In genomic region chr12:93759512-93760081, GRCh38 we compare ENCODE assay signal across 1 cellular context.
TF ChIP-seq lines count a peak whose summit lies in the region.

No MANE protein-coding gene starts in this region.

TF ChIP-seq in K562, 482 proteins besides CTCF, POLR2A, EP300 and RAD21 (continued from another document and continues in another):
- TF ChIP-seq, protein P1, sequence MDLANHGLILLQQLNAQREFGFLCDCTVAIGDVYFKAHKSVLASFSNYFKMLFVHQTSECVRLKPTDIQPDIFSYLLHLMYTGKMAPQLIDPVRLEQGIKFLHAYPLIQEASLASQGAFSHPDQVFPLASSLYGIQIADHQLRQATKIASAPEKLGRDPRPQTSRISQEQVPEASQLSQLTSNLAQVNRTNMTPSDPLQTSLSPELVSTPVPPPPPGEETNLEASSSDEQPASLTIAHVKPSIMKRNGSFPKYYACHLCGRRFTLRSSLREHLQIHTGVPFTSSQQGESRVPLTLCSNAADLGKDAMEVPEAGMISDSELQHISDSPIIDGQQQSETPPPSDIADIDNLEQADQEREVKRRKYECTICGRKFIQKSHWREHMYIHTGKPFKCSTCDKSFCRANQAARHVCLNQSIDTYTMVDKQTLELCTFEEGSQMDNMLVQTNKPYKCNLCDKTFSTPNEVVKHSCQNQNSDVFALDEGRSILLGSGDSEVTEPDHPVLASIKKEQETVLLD (IDR thresholded peaks at IDR 0.05), result 0 out of 2 replicates have a peak, but pooled peaks have one; percentile 19
- TF ChIP-seq ZNF79 (CRISPR knock-in tag; IDR thresholded peaks at IDR 0.05; ENCODE audit: low read depth), result no peak
- TF ChIP-seq, protein P2, sequence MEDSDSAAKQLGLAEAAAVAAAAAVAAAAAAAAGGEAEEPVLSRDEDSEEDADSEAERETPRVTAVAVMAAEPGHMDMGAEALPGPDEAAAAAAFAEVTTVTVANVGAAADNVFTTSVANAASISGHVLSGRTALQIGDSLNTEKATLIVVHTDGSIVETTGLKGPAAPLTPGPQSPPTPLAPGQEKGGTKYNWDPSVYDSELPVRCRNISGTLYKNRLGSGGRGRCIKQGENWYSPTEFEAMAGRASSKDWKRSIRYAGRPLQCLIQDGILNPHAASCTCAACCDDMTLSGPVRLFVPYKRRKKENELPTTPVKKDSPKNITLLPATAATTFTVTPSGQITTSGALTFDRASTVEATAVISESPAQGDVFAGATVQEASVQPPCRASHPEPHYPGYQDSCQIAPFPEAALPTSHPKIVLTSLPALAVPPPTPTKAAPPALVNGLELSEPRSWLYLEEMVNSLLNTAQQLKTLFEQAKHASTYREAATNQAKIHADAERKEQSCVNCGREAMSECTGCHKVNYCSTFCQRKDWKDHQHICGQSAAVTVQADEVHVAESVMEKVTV (CRISPR knock-in tag; IDR thresholded peaks at IDR 0.05), result no peak
- TF ChIP-seq, protein P3, sequence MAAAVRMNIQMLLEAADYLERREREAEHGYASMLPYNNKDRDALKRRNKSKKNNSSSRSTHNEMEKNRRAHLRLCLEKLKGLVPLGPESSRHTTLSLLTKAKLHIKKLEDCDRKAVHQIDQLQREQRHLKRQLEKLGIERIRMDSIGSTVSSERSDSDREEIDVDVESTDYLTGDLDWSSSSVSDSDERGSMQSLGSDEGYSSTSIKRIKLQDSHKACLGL (CRISPR knock-in tag; IDR thresholded peaks at IDR 0.05; ENCODE audit: borderline replicate concordance, poor library complexity, severe bottlenecking), result no peak
- TF ChIP-seq DACH1 (IDR thresholded peaks at IDR 0.05; ENCODE audit: partially characterized antibody), result no peak
- no peak for TF ChIP-seq TCFL5 (CRISPR knock-in tag; conservative IDR thresholded peaks at IDR 0.05)
- TF ChIP-seq POLR2H (tag; IDR thresholded peaks at IDR 0.05; ENCODE audit: low read depth), result no peak
- no peak for TF ChIP-seq ZNF146 (CRISPR knock-in tag; IDR thresholded peaks at IDR 0.05; ENCODE audit: unreplicated experiment)
- TF ChIP-seq, protein P4, sequence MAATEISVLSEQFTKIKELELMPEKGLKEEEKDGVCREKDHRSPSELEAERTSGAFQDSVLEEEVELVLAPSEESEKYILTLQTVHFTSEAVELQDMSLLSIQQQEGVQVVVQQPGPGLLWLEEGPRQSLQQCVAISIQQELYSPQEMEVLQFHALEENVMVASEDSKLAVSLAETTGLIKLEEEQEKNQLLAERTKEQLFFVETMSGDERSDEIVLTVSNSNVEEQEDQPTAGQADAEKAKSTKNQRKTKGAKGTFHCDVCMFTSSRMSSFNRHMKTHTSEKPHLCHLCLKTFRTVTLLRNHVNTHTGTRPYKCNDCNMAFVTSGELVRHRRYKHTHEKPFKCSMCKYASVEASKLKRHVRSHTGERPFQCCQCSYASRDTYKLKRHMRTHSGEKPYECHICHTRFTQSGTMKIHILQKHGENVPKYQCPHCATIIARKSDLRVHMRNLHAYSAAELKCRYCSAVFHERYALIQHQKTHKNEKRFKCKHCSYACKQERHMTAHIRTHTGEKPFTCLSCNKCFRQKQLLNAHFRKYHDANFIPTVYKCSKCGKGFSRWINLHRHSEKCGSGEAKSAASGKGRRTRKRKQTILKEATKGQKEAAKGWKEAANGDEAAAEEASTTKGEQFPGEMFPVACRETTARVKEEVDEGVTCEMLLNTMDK (IDR thresholded peaks at IDR 0.05; ENCODE audit: borderline replicate concordance, insufficient read depth, low read depth, low read length, poor library complexity, severe bottlenecking), result no peak
- TF ChIP-seq MCM5 (IDR thresholded peaks at IDR 0.05; ENCODE audit: low read depth), result no peak
- TF ChIP-seq ZNF175 (CRISPR knock-in tag; IDR thresholded peaks at IDR 0.05; ENCODE audit: low read depth), result peak; percentile 46; the same call in 1 of the 2 replicates
- TF ChIP-seq PTRF (tag; IDR thresholded peaks at IDR 0.05), result no peak
- no peak for TF ChIP-seq CREB3 (tag; conservative IDR thresholded peaks at IDR 0.05; ENCODE audit: low read depth)
- TF ChIP-seq CREM (IDR thresholded peaks at IDR 0.05; ENCODE audit: low read depth), result no peak
- TF ChIP-seq EGR1 (conservative IDR thresholded peaks at IDR 0.05), result no peak
- TF ChIP-seq ZNF217 (CRISPR knock-in tag; IDR thresholded peaks at IDR 0.05), result no peak
- TF ChIP-seq FOXJ2 (tag; IDR thresholded peaks at IDR 0.05), result no peak
- no peak for TF ChIP-seq BCL6 (CRISPR knock-in tag; IDR thresholded peaks at IDR 0.05)
- no peak for TF ChIP-seq HOMEZ (CRISPR knock-in tag; IDR thresholded peaks at IDR 0.05)
- 0 out of 2 replicates have a peak, but pooled peaks have one; percentile 7 for TF ChIP-seq ZKSCAN8 (CRISPR knock-in tag; IDR thresholded peaks at IDR 0.05)
- TF ChIP-seq SIN3A (IDR thresholded peaks at IDR 0.05; ENCODE audit: borderline replicate concordance in 2 of 2, control insufficient read depth in 1 of 2, low read depth in 2 of 2, low read length in 2 of 2), result no peak
- TF ChIP-seq CSDE1 (IDR thresholded peaks at IDR 0.05), result no peak
- no peak for TF ChIP-seq SMARCA5 (IDR thresholded peaks at IDR 0.05)
- TF ChIP-seq THRAP3 (IDR thresholded peaks at IDR 0.05; ENCODE audit: borderline replicate concordance), result no peak
- no peak for TF ChIP-seq KDM1A (IDR thresholded peaks at IDR 0.05)
- no peak for TF ChIP-seq BHLHE40 (IDR thresholded peaks at IDR 0.05; ENCODE audit: low read length)
- no peak for TF ChIP-seq ETS2 (tag; IDR thresholded peaks at IDR 0.05; ENCODE audit: borderline replicate concordance, poor library complexity, severe bottlenecking)
- no peak for TF ChIP-seq NR4A1 (CRISPR knock-in tag; IDR thresholded peaks at IDR 0.05)
- no peak for TF ChIP-seq NR4A1 (tag; IDR thresholded peaks at IDR 0.05)
- TF ChIP-seq ZSCAN29 (IDR thresholded peaks at IDR 0.05), result no peak
- TF ChIP-seq, protein P5, sequence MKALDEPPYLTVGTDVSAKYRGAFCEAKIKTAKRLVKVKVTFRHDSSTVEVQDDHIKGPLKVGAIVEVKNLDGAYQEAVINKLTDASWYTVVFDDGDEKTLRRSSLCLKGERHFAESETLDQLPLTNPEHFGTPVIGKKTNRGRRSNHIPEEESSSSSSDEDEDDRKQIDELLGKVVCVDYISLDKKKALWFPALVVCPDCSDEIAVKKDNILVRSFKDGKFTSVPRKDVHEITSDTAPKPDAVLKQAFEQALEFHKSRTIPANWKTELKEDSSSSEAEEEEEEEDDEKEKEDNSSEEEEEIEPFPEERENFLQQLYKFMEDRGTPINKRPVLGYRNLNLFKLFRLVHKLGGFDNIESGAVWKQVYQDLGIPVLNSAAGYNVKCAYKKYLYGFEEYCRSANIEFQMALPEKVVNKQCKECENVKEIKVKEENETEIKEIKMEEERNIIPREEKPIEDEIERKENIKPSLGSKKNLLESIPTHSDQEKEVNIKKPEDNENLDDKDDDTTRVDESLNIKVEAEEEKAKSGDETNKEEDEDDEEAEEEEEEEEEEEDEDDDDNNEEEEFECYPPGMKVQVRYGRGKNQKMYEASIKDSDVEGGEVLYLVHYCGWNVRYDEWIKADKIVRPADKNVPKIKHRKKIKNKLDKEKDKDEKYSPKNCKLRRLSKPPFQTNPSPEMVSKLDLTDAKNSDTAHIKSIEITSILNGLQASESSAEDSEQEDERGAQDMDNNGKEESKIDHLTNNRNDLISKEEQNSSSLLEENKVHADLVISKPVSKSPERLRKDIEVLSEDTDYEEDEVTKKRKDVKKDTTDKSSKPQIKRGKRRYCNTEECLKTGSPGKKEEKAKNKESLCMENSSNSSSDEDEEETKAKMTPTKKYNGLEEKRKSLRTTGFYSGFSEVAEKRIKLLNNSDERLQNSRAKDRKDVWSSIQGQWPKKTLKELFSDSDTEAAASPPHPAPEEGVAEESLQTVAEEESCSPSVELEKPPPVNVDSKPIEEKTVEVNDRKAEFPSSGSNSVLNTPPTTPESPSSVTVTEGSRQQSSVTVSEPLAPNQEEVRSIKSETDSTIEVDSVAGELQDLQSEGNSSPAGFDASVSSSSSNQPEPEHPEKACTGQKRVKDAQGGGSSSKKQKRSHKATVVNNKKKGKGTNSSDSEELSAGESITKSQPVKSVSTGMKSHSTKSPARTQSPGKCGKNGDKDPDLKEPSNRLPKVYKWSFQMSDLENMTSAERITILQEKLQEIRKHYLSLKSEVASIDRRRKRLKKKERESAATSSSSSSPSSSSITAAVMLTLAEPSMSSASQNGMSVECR (CRISPR knock-in tag; IDR thresholded peaks at IDR 0.05), result no peak
- no peak for TF ChIP-seq NFATC3 (IDR thresholded peaks at IDR 0.05)
- TF ChIP-seq ZNF384 (IDR thresholded peaks at IDR 0.05; ENCODE audit: low read depth, low read length), result no peak
- TF ChIP-seq CAMTA2 (CRISPR knock-in tag; conservative IDR thresholded peaks at IDR 0.05), result no peak
- peak; percentile 21; the same call in 1 of the 2 replicates for TF ChIP-seq ZNF395 (CRISPR knock-in tag; IDR thresholded peaks at IDR 0.05)
- TF ChIP-seq, protein P6, sequence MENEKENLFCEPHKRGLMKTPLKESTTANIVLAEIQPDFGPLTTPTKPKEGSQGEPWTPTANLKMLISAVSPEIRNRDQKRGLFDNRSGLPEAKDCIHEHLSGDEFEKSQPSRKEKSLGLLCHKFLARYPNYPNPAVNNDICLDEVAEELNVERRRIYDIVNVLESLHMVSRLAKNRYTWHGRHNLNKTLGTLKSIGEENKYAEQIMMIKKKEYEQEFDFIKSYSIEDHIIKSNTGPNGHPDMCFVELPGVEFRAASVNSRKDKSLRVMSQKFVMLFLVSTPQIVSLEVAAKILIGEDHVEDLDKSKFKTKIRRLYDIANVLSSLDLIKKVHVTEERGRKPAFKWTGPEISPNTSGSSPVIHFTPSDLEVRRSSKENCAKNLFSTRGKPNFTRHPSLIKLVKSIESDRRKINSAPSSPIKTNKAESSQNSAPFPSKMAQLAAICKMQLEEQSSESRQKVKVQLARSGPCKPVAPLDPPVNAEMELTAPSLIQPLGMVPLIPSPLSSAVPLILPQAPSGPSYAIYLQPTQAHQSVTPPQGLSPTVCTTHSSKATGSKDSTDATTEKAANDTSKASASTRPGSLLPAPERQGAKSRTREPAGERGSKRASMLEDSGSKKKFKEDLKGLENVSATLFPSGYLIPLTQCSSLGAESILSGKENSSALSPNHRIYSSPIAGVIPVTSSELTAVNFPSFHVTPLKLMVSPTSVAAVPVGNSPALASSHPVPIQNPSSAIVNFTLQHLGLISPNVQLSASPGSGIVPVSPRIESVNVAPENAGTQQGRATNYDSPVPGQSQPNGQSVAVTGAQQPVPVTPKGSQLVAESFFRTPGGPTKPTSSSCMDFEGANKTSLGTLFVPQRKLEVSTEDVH (IDR thresholded peaks at IDR 0.05; ENCODE audit: low read depth, partially characterized antibody), result no peak
- TF ChIP-seq IRF2 (CRISPR knock-in tag; IDR thresholded peaks at IDR 0.05), result no peak
- no peak for TF ChIP-seq CHD2 (IDR thresholded peaks at IDR 0.05; ENCODE audit: low read depth, low read length)
- TF ChIP-seq MTA1 (IDR thresholded peaks at IDR 0.05; ENCODE audit: borderline replicate concordance), result 0 out of 2 replicates have a peak, but pooled peaks have one; percentile 20
- TF ChIP-seq NCOA6 (IDR thresholded peaks at IDR 0.05), result no peak
- TF ChIP-seq BCOR (IDR thresholded peaks at IDR 0.05), result no peak
- TF ChIP-seq ZFP36 (IDR thresholded peaks at IDR 0.05; ENCODE audit: low read depth, low read length, partially characterized antibody), result no peak
- TF ChIP-seq ATF2 (CRISPR knock-in tag; IDR thresholded peaks at IDR 0.05), result no peak
- TF ChIP-seq, protein P7, sequence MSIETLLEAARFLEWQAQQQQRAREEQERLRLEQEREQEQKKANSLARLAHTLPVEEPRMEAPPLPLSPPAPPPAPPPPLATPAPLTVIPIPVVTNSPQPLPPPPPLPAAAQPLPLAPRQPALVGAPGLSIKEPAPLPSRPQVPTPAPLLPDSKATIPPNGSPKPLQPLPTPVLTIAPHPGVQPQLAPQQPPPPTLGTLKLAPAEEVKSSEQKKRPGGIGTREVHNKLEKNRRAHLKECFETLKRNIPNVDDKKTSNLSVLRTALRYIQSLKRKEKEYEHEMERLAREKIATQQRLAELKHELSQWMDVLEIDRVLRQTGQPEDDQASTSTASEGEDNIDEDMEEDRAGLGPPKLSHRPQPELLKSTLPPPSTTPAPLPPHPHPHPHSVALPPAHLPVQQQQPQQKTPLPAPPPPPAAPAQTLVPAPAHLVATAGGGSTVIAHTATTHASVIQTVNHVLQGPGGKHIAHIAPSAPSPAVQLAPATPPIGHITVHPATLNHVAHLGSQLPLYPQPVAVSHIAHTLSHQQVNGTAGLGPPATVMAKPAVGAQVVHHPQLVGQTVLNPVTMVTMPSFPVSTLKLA (conservative IDR thresholded peaks at IDR 0.05), result no peak
- 0 out of 2 replicates have a peak, but pooled peaks have one; percentile 6 for TF ChIP-seq ZNF239 (CRISPR knock-in tag; IDR thresholded peaks at IDR 0.05)
